ENCODE assay signal across 8 cellular contexts in genomic region chr13:49214917-49215376, GRCh38. TPM values are rescaled to one million over a fixed set of nuclear protein-coding genes. Genes with fewer than 3 reads are reported as not detected.
A peak's percentile ranks its signal among the peaks of the same experiment; 100 is the strongest.
DNase-seq lines count a peak whose midpoint lies in the region; ATAC-seq and TF ChIP-seq lines count a peak whose summit lies in the region.

No MANE protein-coding gene starts in this region.

- peak overlapping the region; percentile 20; the same call in 1 of the 2 replicates for H3K9ac ChIP-seq in SU-DHL-6 (ENCODE audit: low read length)

- no peaks in the 10 kb centered on the region for H3K79me2 ChIP-seq in SU-DHL-6 (ENCODE audit: insufficient read depth, low read length)

- H3K27ac Mint-ChIP-seq in mesothelial cell of epicardium: no peak overlapping the region

- H2AFZ ChIP-seq in SU-DHL-6 (ENCODE audit: low read depth, low read length, severe bottlenecking): peak overlapping the region; percentile 98

- TF ChIP-seq POLR2A in GM18505 (IDR thresholded peaks at IDR 0.05; ENCODE audit: borderline replicate concordance, extremely low read depth, insufficient read depth, insufficient read length): no peak

- H3K9me3 Mint-ChIP-seq in mesothelial cell of epicardium: peaks cover 5% of the 10 kb centered on the region

- H3K4me3 ChIP-seq in SU-DHL-6 (ENCODE audit: insufficient read depth, low read length, poor library complexity, severe bottlenecking) (no peak overlapping the region), choroid plexus epithelial cell (ENCODE audit: low read depth, low read length) (no peak overlapping the region), retinal pigment epithelial cell (ENCODE audit: low read length) (no peak overlapping the region)

- H3K4me3 Mint-ChIP-seq in mesothelial cell of epicardium: no peak overlapping the region

- TF ChIP-seq CTCF in SU-DHL-6 (IDR thresholded peaks at IDR 0.05; ENCODE audit: insufficient read depth, low read length, poor library complexity, severe bottlenecking): peak; percentile 41
- TF ChIP-seq CTCF in choroid plexus epithelial cell (conservative IDR thresholded peaks at IDR 0.05; ENCODE audit: low read depth, low read length): peak; percentile 1
- TF ChIP-seq CTCF in retinal pigment epithelial cell (conservative IDR thresholded peaks at IDR 0.05; ENCODE audit: low read depth, low read length): peak; percentile 23
- no peak for TF ChIP-seq CTCF in mesothelial cell of epicardium (IDR thresholded peaks at IDR 0.05; ENCODE audit: unreplicated experiment)

- peaks cover 21% of the 10 kb centered on the region for H3K36me3 Mint-ChIP-seq in mesothelial cell of epicardium

- DNase-seq in NCI-H1694 treated with DMSO at 0.1 percent for 48 hours (lab: John Stamatoyannopoulos, UW) (peak; percentile 17), NCI-H1694 (lab: John Stamatoyannopoulos, UW) (no peak), choroid plexus epithelial cell (ENCODE audit: low read depth) (peak; percentile 22), retinal pigment epithelial cell (ENCODE audit: low read depth) (no peak), mesothelial cell of epicardium (ENCODE audit: low spot score in 2 of 2, unreplicated experiment in 2 of 2) (no peak)

- peaks cover 45% of the 10 kb centered on the region for H3K27me3 Mint-ChIP-seq in mesothelial cell of epicardium (ENCODE audit: low read depth)

- H3F3A ChIP-seq in SU-DHL-6 (ENCODE audit: insufficient read depth): no peaks in the 10 kb centered on the region

- H3K27me3 ChIP-seq in SU-DHL-6 (ENCODE audit: low read length): no peaks in the 10 kb centered on the region

- no peaks in the 10 kb centered on the region for H3K36me3 ChIP-seq in SU-DHL-6 (ENCODE audit: low read length)

- H3K27ac ChIP-seq in SU-DHL-6 (ENCODE audit: low read depth, low read length): no peak overlapping the region

- H3K9me3 ChIP-seq in SU-DHL-6 (ENCODE audit: insufficient read depth, low read length): no peaks in the 10 kb centered on the region

- H4K20me1 ChIP-seq in SU-DHL-6 (ENCODE audit: low read depth, low read length): no peaks in the 10 kb centered on the region

- ATAC-seq in HG03060 (IDR thresholded peaks at IDR 0.05; ENCODE audit: low read depth, unreplicated experiment): peak; percentile 58
- no peak for ATAC-seq in GM18505 (IDR thresholded peaks at IDR 0.05; ENCODE audit: unreplicated experiment)

- peaks cover 11% of the 10 kb centered on the region for H3K4me1 Mint-ChIP-seq in mesothelial cell of epicardium

- H3K9me2 ChIP-seq in SU-DHL-6 (replicated peaks; ENCODE audit: insufficient read depth, low read length): no peaks in the 10 kb centered on the region

- H3K4me2 ChIP-seq in SU-DHL-6 (ENCODE audit: low read depth, low read length, poor library complexity, severe bottlenecking): peak overlapping the region; percentile 38

RNA-seq across cellular contexts. Expression of gene MLNR, which starts 5.2 kb away (rescaled TPM):
- total RNA-seq in mesothelial cell of epicardium: 0.18 TPM in 1 of 3 replicates, not detected in the others

RNA-seq across cellular contexts. Expression of gene CDADC1, which starts 32.8 kb away (rescaled TPM):
- 9.2 to 11.7 TPM (median 10.4 TPM) in 3 replicates for total RNA-seq in mesothelial cell of epicardium

Comparison
In these comparisons a context has a peak if more than half of its experiments do, and no peak if none do; other contexts are left out.
1. DNase-seq: peak in NCI-H1694 treated with DMSO at 0.1 percent for 48 hours (single experiment) and choroid plexus epithelial cell (single experiment); none in NCI-H1694 (single experiment), retinal pigment epithelial cell (single experiment) and mesothelial cell of epicardium (0 of 2).